Comparison of ENCODE assay signal across 8 cellular contexts in genomic region chr11:116691779-116692178, GRCh38.
DNase-seq lines count a peak whose midpoint lies in the region; ATAC-seq, FAIRE-seq and TF ChIP-seq lines count a peak whose summit lies in the region.

No MANE protein-coding gene starts in this region.

- H3K4me1 ChIP-seq in HCT116 (ENCODE audit: control insufficient read depth in 1 of 2, insufficient read depth in 2 of 2, low read length in 2 of 2) (peaks cover 0 to 8% of the 10 kb centered on the region in 2 experiments; a peak in 2 of 4 replicates), endodermal cell (ENCODE audit: control insufficient read depth, insufficient read depth, low read length) (peaks cover 11% of the 10 kb centered on the region)

- no peaks in the 10 kb centered on the region for H4K20me1 ChIP-seq in HCT116 (ENCODE audit: insufficient read depth)

- TF ChIP-seq POLR2A in HCT116 (IDR thresholded peaks at IDR 0.05; ENCODE audit: borderline replicate concordance, extremely low read depth, insufficient read depth, insufficient read length): no peak

- TF ChIP-seq CTCF in D721Med (IDR thresholded peaks at IDR 0.05; ENCODE audit: insufficient read depth, missing control alignments) (peak; percentile 88), HCT116 (IDR thresholded peaks at IDR 0.05 in 2 of 3, conservative IDR thresholded peaks at IDR 0.05 in 1 of 3; ENCODE audit: borderline replicate concordance in 1 of 3, insufficient read depth in 1 of 3, low read depth in 2 of 3, low read length in 2 of 3) (peak; percentile 68 to 92 (median 85)), endodermal cell (conservative IDR thresholded peaks at IDR 0.05) (peak; percentile 88)

- CTCF ChIA-PET in HCT116 (lab: Charles Lee): interaction anchor here (0.8 to 2.0 kb wide), 10 partner anchors 9 to 475 kb away, joined by 3 to 11 read pairs (median 4); no protein-coding TSS in a partner anchor
- CTCF ChIA-PET in activated CD4-positive, alpha-beta memory T cell treated with anti-CD3 and anti-CD28 coated beads, Interleukin-2, amount 10 ng/mL, durations not matched to agents 7 days and 5 days (lab: Charles Lee): interaction anchor here (0.6 to 2.6 kb wide), 8 partner anchors 9 to 475 kb away, joined by 3 to 12 read pairs (median 4); no protein-coding TSS in a partner anchor

- BruUV-seq in HCT116 (replicated peaks; lab: Mats Ljungman, UMichigan): no TSS peak

- no peak overlapping the region for H3K27ac ChIP-seq in HCT116 (ENCODE audit: low read depth, low read length)
- H3K27ac ChIP-seq in endodermal cell (ENCODE audit: low read depth, low read length): no peak overlapping the region

- H3K4me3 ChIP-seq in HCT116 (replicated peaks in 1 of 2; ENCODE audit: low read depth in 1 of 2, low read length in 2 of 2) (no peak overlapping the region), endodermal cell (ENCODE audit: low read length) (no peak overlapping the region)

- peaks cover 3% of the 10 kb centered on the region for H3K4me1 Mint-ChIP-seq in activated CD4-positive, alpha-beta memory T cell treated with anti-CD3 and anti-CD28 coated beads, Interleukin-2, amount 10 ng/mL, durations not matched to agents 7 days and 5 days
- peaks cover 21% of the 10 kb centered on the region for H3K4me1 Mint-ChIP-seq in endodermal cell
- peaks cover 0 to 2% (median 0%) of the 10 kb centered on the region in 4 donors for H3K4me1 Mint-ChIP-seq in naive thymus-derived CD8-positive, alpha-beta T cell
- H3K4me1 Mint-ChIP-seq in stimulated activated naive CD8-positive, alpha-beta T cell treated with anti-CD3 and anti-CD28 coated beads, Interleukin-15, amount 100 ng/mL, for 72 hours: no peaks in the 10 kb centered on the region

- intact Hi-C loops in HCT116 (cut with micrococcal nuclease): loop anchor here (1.0 to 5.0 kb wide), 8 partner anchors 177 to 1354 kb away; no protein-coding TSS in a partner anchor

- no peaks in the 10 kb centered on the region for H3K9me3 Mint-ChIP-seq in activated CD4-positive, alpha-beta memory T cell treated with anti-CD3 and anti-CD28 coated beads, Interleukin-2, amount 10 ng/mL, durations not matched to agents 7 days and 5 days
- no peaks in the 10 kb centered on the region for H3K9me3 Mint-ChIP-seq in endodermal cell
- no peaks in the 10 kb centered on the region for H3K9me3 Mint-ChIP-seq in naive thymus-derived CD8-positive, alpha-beta T cell
- no peaks in the 10 kb centered on the region for H3K9me3 Mint-ChIP-seq in stimulated activated naive CD8-positive, alpha-beta T cell treated with anti-CD3 and anti-CD28 coated beads, Interleukin-15, amount 100 ng/mL, for 72 hours

- H3K4me2 ChIP-seq in HCT116 (ENCODE audit: low read length): peak overlapping the region; percentile 30; the same call in 1 of the 2 replicates

- H3K36me3 ChIP-seq in HCT116 (ENCODE audit: control insufficient read depth in 1 of 2, insufficient read depth in 2 of 2, low read length in 2 of 2) (no peaks in the 10 kb centered on the region), endodermal cell (ENCODE audit: control insufficient read depth, insufficient read depth, low read length) (no peaks in the 10 kb centered on the region)

- no peak for FAIRE-seq in D721Med (lab: Jason Lieb, UNC)

- H3K27me3 ChIP-seq in HCT116 (ENCODE audit: insufficient read depth, low read length) (0 out of 2 replicates have a peak, but pooled peaks cover 4% of the 10 kb centered on the region), endodermal cell (ENCODE audit: control insufficient read depth, insufficient read depth, low read length, poor library complexity, severe bottlenecking) (no peaks in the 10 kb centered on the region)

- RAD21 ChIA-PET in HCT116 (lab: Charles Lee; ENCODE audit: low non-redundant PET in 1 of 2, low total read pairs in 2 of 2, uncharacterized antibody in 2 of 2, unreplicated experiment in 2 of 2): interaction anchor here (1.4 kb wide), 2 partner anchors 50 to 193 kb away, joined by 4 to 5 read pairs; no protein-coding TSS in a partner anchor

- no peak overlapping the region for H3K4me3 Mint-ChIP-seq in activated CD4-positive, alpha-beta memory T cell treated with anti-CD3 and anti-CD28 coated beads, Interleukin-2, amount 10 ng/mL, durations not matched to agents 7 days and 5 days
- no peak overlapping the region for H3K4me3 Mint-ChIP-seq in endodermal cell
- no peak overlapping the region for H3K4me3 Mint-ChIP-seq in naive thymus-derived CD8-positive, alpha-beta T cell
- H3K4me3 Mint-ChIP-seq in stimulated activated naive CD8-positive, alpha-beta T cell treated with anti-CD3 and anti-CD28 coated beads, Interleukin-15, amount 100 ng/mL, for 72 hours: no peak overlapping the region

- ATAC-seq in HCT116: peak; percentile 95
- ATAC-seq in naive thymus-derived CD8-positive, alpha-beta T cell: peak; percentile 74 to 80
- peak; percentile 77 for ATAC-seq in stimulated activated naive CD8-positive, alpha-beta T cell treated with anti-CD3 and anti-CD28 coated beads, Interleukin-15, amount 100 ng/mL, for 72 hours

- POLR2A ChIA-PET in HCT116 (lab: Charles Lee): no interaction called here
- POLR2A ChIA-PET in activated CD4-positive, alpha-beta memory T cell treated with anti-CD3 and anti-CD28 coated beads, Interleukin-2, amount 10 ng/mL, durations not matched to agents 7 days and 5 days (lab: Charles Lee): no interaction called here
- POLR2A ChIA-PET in naive thymus-derived CD8-positive, alpha-beta T cell (lab: Charles Lee): no interaction called here

- no peak overlapping the region for H2AFZ ChIP-seq in HCT116 (ENCODE audit: low read depth, low read length, poor library complexity, severe bottlenecking)

- no peaks in the 10 kb centered on the region for H3K27me3 Mint-ChIP-seq in activated CD4-positive, alpha-beta memory T cell treated with anti-CD3 and anti-CD28 coated beads, Interleukin-2, amount 10 ng/mL, durations not matched to agents 7 days and 5 days
- H3K27me3 Mint-ChIP-seq in endodermal cell (ENCODE audit: insufficient read depth): peaks cover 1% of the 10 kb centered on the region
- peaks cover 0 to 25% (median 16%) of the 10 kb centered on the region in 5 donors for H3K27me3 Mint-ChIP-seq in naive thymus-derived CD8-positive, alpha-beta T cell
- peaks cover 8% of the 10 kb centered on the region for H3K27me3 Mint-ChIP-seq in stimulated activated naive CD8-positive, alpha-beta T cell treated with anti-CD3 and anti-CD28 coated beads, Interleukin-15, amount 100 ng/mL, for 72 hours

- H3K79me2 ChIP-seq in HCT116 (ENCODE audit: insufficient read depth, low read length): no peaks in the 10 kb centered on the region

- WGBS in endodermal cell (ENCODE audit: insufficient coverage in 1 of 2, insufficient read length in 1 of 2), 2 experiments: 20 to 33% methylated on average over 1 to 9 of the region's 9 CpGs

- H3K36me3 Mint-ChIP-seq in activated CD4-positive, alpha-beta memory T cell treated with anti-CD3 and anti-CD28 coated beads, Interleukin-2, amount 10 ng/mL, durations not matched to agents 7 days and 5 days (ENCODE audit: low read depth): no peaks in the 10 kb centered on the region
- no peaks in the 10 kb centered on the region for H3K36me3 Mint-ChIP-seq in endodermal cell (ENCODE audit: low read depth)
- no peaks in the 10 kb centered on the region for H3K36me3 Mint-ChIP-seq in naive thymus-derived CD8-positive, alpha-beta T cell

- H3K9me2 ChIP-seq in HCT116 (ENCODE audit: insufficient read depth): no peaks in the 10 kb centered on the region

- peak; percentile 88 for TF ChIP-seq RAD21 in HCT116 (IDR thresholded peaks at IDR 0.05; ENCODE audit: low read depth)

- H3K9me3 ChIP-seq in HCT116 (ENCODE audit: control insufficient read depth in 1 of 2, insufficient read depth in 1 of 2, low read depth in 1 of 2, low read length in 2 of 2) (no peaks in the 10 kb centered on the region), endodermal cell (ENCODE audit: control insufficient read depth, low read length) (no peaks in the 10 kb centered on the region)

- H3K27ac Mint-ChIP-seq in activated CD4-positive, alpha-beta memory T cell treated with anti-CD3 and anti-CD28 coated beads, Interleukin-2, amount 10 ng/mL, durations not matched to agents 7 days and 5 days: no peak overlapping the region
- no peak overlapping the region for H3K27ac Mint-ChIP-seq in endodermal cell
- no peak overlapping the region for H3K27ac Mint-ChIP-seq in naive thymus-derived CD8-positive, alpha-beta T cell
- H3K27ac Mint-ChIP-seq in stimulated activated naive CD8-positive, alpha-beta T cell treated with anti-CD3 and anti-CD28 coated beads, Interleukin-15, amount 100 ng/mL, for 72 hours: no peak overlapping the region

- DNase-seq in D721Med (ENCODE audit: insufficient read length, low spot score) (peak; percentile 79), HCT116 (ENCODE audit: low read depth, low spot score) (peak; percentile 6), NCI-H345 (lab: John Stamatoyannopoulos, UW) (peak; percentile 58), endodermal cell (peak; percentile 92), OCI-M2 (lab: John Stamatoyannopoulos, UW; ENCODE audit: unreplicated experiment) (no peak)
- DNase-seq in activated CD4-positive, alpha-beta memory T cell treated with anti-CD3 and anti-CD28 coated beads, Interleukin-2, amount 10 ng/mL, durations not matched to agents 7 days and 5 days: peak; percentile 55
- DNase-seq in naive thymus-derived CD8-positive, alpha-beta T cell: peak; percentile 25 to 75 (median 44)
- peak; percentile 60 to 66 for DNase-seq in stimulated activated naive CD8-positive, alpha-beta T cell treated with anti-CD3 and anti-CD28 coated beads, Interleukin-15, amount 100 ng/mL, for 72 hours

- no peak overlapping the region for H3K9ac ChIP-seq in HCT116 (ENCODE audit: low read length)
- no peak overlapping the region for H3K9ac ChIP-seq in endodermal cell (ENCODE audit: extremely low read depth, low read length, poor library complexity, severe bottlenecking)

TF ChIP-seq in HCT116, 20 proteins besides CTCF, POLR2A, EP300 and RAD21 (continues in another document):
- TF ChIP-seq SP1 (IDR thresholded peaks at IDR 0.05; ENCODE audit: low read depth) (no peak), POLR2AphosphoS5 (IDR thresholded peaks at IDR 0.05; ENCODE audit: low read depth, low read length) (no peak)
